14 cellular contexts compared by ENCODE assay signal in the genomic region with DNA sequence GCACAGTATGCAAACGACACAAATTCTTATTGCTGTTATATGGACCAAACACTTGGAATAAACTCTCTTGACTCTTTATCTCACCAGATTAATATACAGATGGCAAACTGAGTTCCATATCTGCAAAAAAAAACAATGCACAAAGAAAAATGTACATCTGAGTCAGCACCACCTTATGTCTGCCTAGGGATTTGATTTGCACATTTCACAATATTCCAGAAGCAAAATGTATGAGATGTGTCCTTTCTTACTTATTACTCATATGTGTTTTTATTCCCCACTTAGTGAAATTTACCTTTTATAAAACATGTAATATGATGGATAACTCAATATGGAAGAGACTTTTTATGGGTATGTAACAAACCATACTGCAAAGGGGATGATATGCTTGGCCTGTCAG.
"Had no signal": no experiment of that assay in that cellular context is flagged by ENCODE, and none has a peak within 500 bp of the region (broad histone marks: within the 10 kb centered on the region; RNA-seq: fewer than 3 reads in every experiment).

No MANE protein-coding gene starts in this region.

- H3K36me3 ChIP-seq: pancreas, thoracic aorta had no signal

- H3K9ac ChIP-seq: neural progenitor cell had no signal

- H3K27me3 ChIP-seq: hepatocyte, neural progenitor cell, pancreas had no signal

- H3K4me2 ChIP-seq: hepatocyte, neural progenitor cell had no signal

- ATAC-seq: activated CD8-positive, alpha-beta T cell treated with anti-CD3 and anti-CD28 coated beads for 36 hours; activated naive CD8-positive, alpha-beta T cell treated with anti-CD3 and anti-CD28 coated beads, Interleukin-2, amount 50 U/mL, for 24 hours; pancreas; stimulated activated naive CD8-positive, alpha-beta T cell treated with anti-CD3 and anti-CD28 coated beads, Interleukin-15, amount 100 ng/mL, for 72 hours had no signal

- H2AFZ ChIP-seq: hepatocyte, neural progenitor cell had no signal

- DNase-seq: activated CD4-positive, alpha-beta T cell treated with anti-CD3 and anti-CD28 coated beads for 4 hours; activated CD8-positive, alpha-beta memory T cell treated with anti-CD3 and anti-CD28 coated beads, Interleukin-2, amount 50 U/mL, for 48 hours; activated CD8-positive, alpha-beta T cell treated with anti-CD3 and anti-CD28 coated beads for 36 hours; activated naive CD8-positive, alpha-beta T cell treated with anti-CD3 and anti-CD28 coated beads, Interleukin-2, amount 50 U/mL, for 24 hours; cerebellar nuclear complex; dermis blood vessel endothelial cell; endodermal cell; pancreas; stimulated activated CD4-positive, alpha-beta T cell treated with anti-CD3 and anti-CD28 coated beads, Interleukin-4, amount 100 ng/mL, for 4 hours; stimulated activated naive CD8-positive, alpha-beta T cell treated with anti-CD3 and anti-CD28 coated beads, Interleukin-15, amount 100 ng/mL, for 72 hours had no signal

- H3K4me3 ChIP-seq: hepatocyte, neural progenitor cell, pancreas, skin epidermis, thoracic aorta had no signal

- H3K4me1 ChIP-seq: pancreas had no signal

- H3K9me3 ChIP-seq: pancreas had no signal

- H3K27ac ChIP-seq: hepatocyte, neural progenitor cell, pancreas, skin epidermis, thoracic aorta had no signal
